2 cellular contexts compared by ENCODE assay signal in the genomic region with DNA sequence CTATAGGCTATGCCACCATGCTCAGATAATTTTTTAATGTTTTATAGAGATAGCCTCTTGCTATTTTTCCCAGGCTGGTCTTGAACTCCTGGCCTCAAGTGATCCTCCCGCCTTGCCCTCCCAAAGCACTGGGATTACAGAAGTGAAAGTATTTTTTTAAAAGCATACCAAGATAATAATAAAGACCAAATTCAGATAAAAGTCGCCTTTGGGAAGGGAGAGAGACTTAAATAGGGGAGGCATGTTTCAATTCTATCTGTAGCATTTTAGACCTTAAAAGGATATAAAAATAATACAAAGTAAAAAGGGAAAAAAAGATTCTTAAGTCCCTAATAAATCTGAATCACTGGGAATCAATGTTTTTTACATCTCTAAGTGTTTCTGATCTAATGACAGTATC.
TF ChIP-seq lines count a peak whose summit lies in the region.

No MANE protein-coding gene starts in this region.

TF ChIP-seq in IMR-90, 13 proteins besides CTCF, POLR2A, EP300 and RAD21:
- no peak for TF ChIP-seq CEBPB (IDR thresholded peaks at IDR 0.05; ENCODE audit: low read depth, low read length)
- no peak for TF ChIP-seq RCOR1 (IDR thresholded peaks at IDR 0.05; ENCODE audit: insufficient replicate concordance, low read length)
- TF ChIP-seq SMC3 (IDR thresholded peaks at IDR 0.05; ENCODE audit: low read depth, low read length), result no peak
- TF ChIP-seq CHD1 (IDR thresholded peaks at IDR 0.05; ENCODE audit: low read depth, low read length), result no peak
- no peak for TF ChIP-seq USF2 (IDR thresholded peaks at IDR 0.05; ENCODE audit: low read depth, low read length)
- no peak for TF ChIP-seq BHLHE40 (IDR thresholded peaks at IDR 0.05; ENCODE audit: low read depth, low read length)
- TF ChIP-seq MXI1 (IDR thresholded peaks at IDR 0.05; ENCODE audit: borderline replicate concordance, low read depth, low read length), result no peak
- no peak for TF ChIP-seq FOS (IDR thresholded peaks at IDR 0.05; ENCODE audit: low read depth, low read length)
- no peak for TF ChIP-seq MAZ (IDR thresholded peaks at IDR 0.05; ENCODE audit: borderline replicate concordance, low read depth, low read length)
- TF ChIP-seq RFX5 (IDR thresholded peaks at IDR 0.05; ENCODE audit: low read depth, low read length), result no peak
- no peak for TF ChIP-seq NFE2L2 (IDR thresholded peaks at IDR 0.05; ENCODE audit: low read depth, low read length)

TF ChIP-seq in endothelial cell of umbilical vein, 7 proteins besides CTCF, POLR2A, EP300 and RAD21:
- TF ChIP-seq GATA2 (IDR thresholded peaks at IDR 0.05; ENCODE audit: insufficient read depth, insufficient read length, low read depth, low read length) (no peak), FOS (IDR thresholded peaks at IDR 0.05; ENCODE audit: borderline replicate concordance, insufficient read depth, low read length) (no peak), EZH2 (IDR thresholded peaks at IDR 0.05; ENCODE audit: borderline replicate concordance, low read depth, low read length, severe bottlenecking) (no peak), POLR2AphosphoS5 (IDR thresholded peaks at IDR 0.05; ENCODE audit: insufficient read depth, low read depth, low read length) (no peak), MYC (IDR thresholded peaks at IDR 0.05; ENCODE audit: low read depth, low read length) (no peak), JUN (IDR thresholded peaks at IDR 0.05; ENCODE audit: borderline replicate concordance, insufficient read depth, insufficient read length, low read depth) (no peak)
- TF ChIP-seq, protein P1, sequence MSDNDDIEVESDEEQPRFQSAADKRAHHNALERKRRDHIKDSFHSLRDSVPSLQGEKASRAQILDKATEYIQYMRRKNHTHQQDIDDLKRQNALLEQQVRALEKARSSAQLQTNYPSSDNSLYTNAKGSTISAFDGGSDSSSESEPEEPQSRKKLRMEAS (IDR thresholded peaks at IDR 0.05; ENCODE audit: insufficient read depth, insufficient read length), result no peak
TF ChIP-seq in endothelial cell of umbilical vein: peak in this region for 0.
